9 cellular contexts compared by ENCODE assay signal in the genomic region with DNA sequence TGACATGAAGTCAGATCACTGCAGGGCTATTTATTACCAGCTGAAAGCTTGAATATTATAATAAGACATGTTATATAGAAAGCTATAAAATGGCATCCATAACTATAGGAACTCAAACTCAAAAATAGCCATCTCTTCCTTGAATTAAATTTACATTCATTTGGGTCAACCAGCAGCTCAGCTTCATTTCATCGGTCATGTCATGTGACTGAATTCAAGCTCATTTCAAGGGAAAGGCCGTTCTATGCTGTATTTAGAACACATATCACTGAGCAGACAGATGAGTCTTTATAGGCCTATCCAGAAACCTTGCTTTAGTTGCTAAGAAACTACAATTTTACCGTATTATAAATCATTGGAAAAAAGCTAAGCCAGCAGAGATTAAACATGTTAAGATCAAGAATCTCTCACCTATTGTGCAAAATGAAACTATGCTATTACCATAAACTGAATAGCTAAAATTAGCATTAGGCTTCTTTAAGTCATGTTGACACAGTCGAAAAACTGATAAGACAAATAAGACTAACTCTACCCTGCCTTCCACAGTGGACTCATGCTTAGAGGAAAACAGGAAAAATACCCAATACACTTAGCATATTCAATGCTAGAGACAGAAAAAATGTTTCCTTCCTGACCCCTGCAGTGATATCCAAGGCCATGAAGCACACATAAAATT. TPM values are rescaled to one million over a fixed set of nuclear protein-coding genes. Genes with fewer than 3 reads are reported as not detected.
DNase-seq lines count a peak whose midpoint lies in the region; ATAC-seq and TF ChIP-seq lines count a peak whose summit lies in the region.
"Had no signal": no experiment of that assay in that cellular context is flagged by ENCODE, and none has a peak within 500 bp of the region (broad histone marks: within the 10 kb centered on the region; RNA-seq: fewer than 3 reads in every experiment).

No MANE protein-coding gene starts in this region.

- TF ChIP-seq POLR2A in esophagus muscularis mucosa (IDR thresholded peaks at IDR 0.05; ENCODE audit: low read depth) (no peak), prostate gland (IDR thresholded peaks at IDR 0.05) (no peak)

- DNase-seq in GM12864 (ENCODE audit: low read depth): no peak
- DNase-seq in RKO (ENCODE audit: low spot score): peak; percentile 16
- no peak for DNase-seq in esophagus muscularis mucosa (ENCODE audit: extremely low spot score)
- no peak for DNase-seq in prostate gland (ENCODE audit: low spot score)
- no peak for DNase-seq in NCI-H510A treated with DMSO at 0.1 percent for 48 hours (lab: John Stamatoyannopoulos, UW)
- no peak for DNase-seq in NCI-H2171 (lab: John Stamatoyannopoulos, UW)
- DNase-seq in left colon: no peak

- 19% methylated on average over 4 of the region's 4 CpGs for WGBS in esophagus muscularis mucosa
- 23% methylated on average over 4 of the region's 4 CpGs for WGBS in prostate gland

- H3K4me1 ChIP-seq in esophagus muscularis mucosa (peaks cover 59 to 75% (median 70%) of the 10 kb centered on the region in 4 donors), prostate gland (replicated peaks) (peaks cover 5% of the 10 kb centered on the region)

- no peak for TF ChIP-seq EP300 in esophagus muscularis mucosa (IDR thresholded peaks at IDR 0.05)

- H3K4me3 ChIP-seq in GM12864 (ENCODE audit: low read depth, low read length) (peak overlapping the region; percentile 87), esophagus muscularis mucosa (peak overlapping the region; percentile 70 to 100 (median 95)), prostate gland (peak overlapping the region in 1 of 2 donors; percentile 94)

- no peak for TF ChIP-seq CTCF in GM12864 (IDR thresholded peaks at IDR 0.05; ENCODE audit: low read depth, low read length, missing control alignments)
- no peak for TF ChIP-seq CTCF in esophagus muscularis mucosa (IDR thresholded peaks at IDR 0.05)
- TF ChIP-seq CTCF in prostate gland (IDR thresholded peaks at IDR 0.05): no peak

- H3K36me3 ChIP-seq in esophagus muscularis mucosa: no peaks in the 10 kb centered on the region
- H3K36me3 ChIP-seq in prostate gland: no peaks in the 10 kb centered on the region

- no peak for ATAC-seq in HG03439 (IDR thresholded peaks at IDR 0.05; ENCODE audit: unreplicated experiment)
- ATAC-seq in left colon: no peak

- intact Hi-C loops in esophagus muscularis mucosa (cut with DNase I): no loop called here
- intact Hi-C loops in prostate gland (cut with DNase I): loop anchor here (10.0 kb wide), 1 partner anchor 54 kb away; a partner anchor contains a TSS
- intact Hi-C loops in left colon (cut with DNase I, micrococcal nuclease): no loop called here

- H3K9me3 ChIP-seq in esophagus muscularis mucosa: no peaks in the 10 kb centered on the region
- no peaks in the 10 kb centered on the region for H3K9me3 ChIP-seq in prostate gland
- H3K9me3 ChIP-seq: SJSA1 had no signal

- H3K27me3 ChIP-seq in esophagus muscularis mucosa (no peaks in the 10 kb centered on the region), prostate gland (replicated peaks; ENCODE audit: insufficient read depth) (no peaks in the 10 kb centered on the region)
- H3K27me3 ChIP-seq: SJSA1 had no signal

- H3K27ac ChIP-seq in esophagus muscularis mucosa (replicated peaks in 1 of 4): peak overlapping the region; percentile 94 to 99 (median 98)
- H3K27ac ChIP-seq in prostate gland: peak overlapping the region; percentile 90 to 96
- H3K27ac ChIP-seq: SJSA1 had no signal

RNA-seq across cellular contexts. Expression of a gene that starts 2.3 kb away (rescaled TPM):
- 100 to 1,000 TPM; 218 to 281 (median 246) TPM for total RNA-seq in esophagus muscularis mucosa
- 100 to 1,000 TPM; 147 to 266 TPM for total RNA-seq in prostate gland
- total RNA-seq in left colon: 100 to 1,000 TPM; 150 to 155 TPM

RNA-seq across cellular contexts. Expression of a gene that starts 53.2 kb away (rescaled TPM):
- total RNA-seq in esophagus muscularis mucosa (10 to 100 TPM; 31.8 to 58.1 (median 40.1) TPM), prostate gland (10 to 100 TPM; 75.0 to 91.3 TPM), left colon (10 to 100 TPM; 38.6 to 41.6 TPM)
